In genomic region chr3:107258285-107258684, GRCh38 we compare ENCODE assay signal across 19 cellular contexts.
A peak's percentile ranks its signal among the peaks of the same experiment; 100 is the strongest.
DNase-seq lines count a peak whose midpoint lies in the region; ATAC-seq and TF ChIP-seq lines count a peak whose summit lies in the region.
"Had no signal": no experiment of that assay in that cellular context is flagged by ENCODE, and none has a peak within 500 bp of the region (broad histone marks: within the 10 kb centered on the region; RNA-seq: fewer than 3 reads in every experiment).

No MANE protein-coding gene starts in this region.

- TF ChIP-seq CTCF in 22Rv1 (IDR thresholded peaks at IDR 0.05), result no peak
- no peak for TF ChIP-seq CTCF in choroid plexus epithelial cell (conservative IDR thresholded peaks at IDR 0.05; ENCODE audit: low read depth, low read length)

- peak overlapping the region; percentile 19 for H3K27ac ChIP-seq in 22Rv1
- H3K27ac ChIP-seq: BLaER1 had no signal

- DNase-seq in DMS79 treated with DMSO at 0.1 percent for 48 hours (lab: John Stamatoyannopoulos, UW) (peak; percentile 9), DMS79 (lab: John Stamatoyannopoulos, UW) (no peak), choroid plexus epithelial cell (ENCODE audit: low read depth) (peak; percentile 50), sciatic nerve (ENCODE audit: low spot score) (no peak), cerebellar nuclear complex (lab: John Stamatoyannopoulos, UW) (no peak), germinal center (ENCODE audit: low spot score) (no peak)
- no peak for DNase-seq in activated CD4-positive, alpha-beta T cell treated with anti-CD3 and anti-CD28 coated beads, Interleukin-2, amount 50 U/mL, for 1 hour
- DNase-seq: 8988T; CD4-positive, alpha-beta memory T cell; DMS153; DND-41; EL; H7; HFFc6 had no signal

- intact Hi-C loops in sciatic nerve (cut with DNase I), result no loop called here

- peak; percentile 38 for ATAC-seq in sciatic nerve
- ATAC-seq: GM23338, HCT116, HepG2 had no signal

- H3K4me3 ChIP-seq in choroid plexus epithelial cell (ENCODE audit: low read depth, low read length), result no peak overlapping the region
- H3K4me3 ChIP-seq: BLaER1, GM23338 had no signal

Comparison
In these comparisons a context has a peak if more than half of its experiments do, and no peak if none do; other contexts are left out.
1. DNase-seq: peak in DMS79 treated with DMSO at 0.1 percent for 48 hours (single experiment) and choroid plexus epithelial cell (single experiment); none in DMS79 (single experiment), sciatic nerve (single experiment), cerebellar nuclear complex (0 of 2), germinal center (single experiment) and activated CD4-positive, alpha-beta T cell treated with anti-CD3 and anti-CD28 coated beads, Interleukin-2, amount 50 U/mL, for 1 hour (single experiment).